ENCODE assay signal across 27 cellular contexts in the genomic region with DNA sequence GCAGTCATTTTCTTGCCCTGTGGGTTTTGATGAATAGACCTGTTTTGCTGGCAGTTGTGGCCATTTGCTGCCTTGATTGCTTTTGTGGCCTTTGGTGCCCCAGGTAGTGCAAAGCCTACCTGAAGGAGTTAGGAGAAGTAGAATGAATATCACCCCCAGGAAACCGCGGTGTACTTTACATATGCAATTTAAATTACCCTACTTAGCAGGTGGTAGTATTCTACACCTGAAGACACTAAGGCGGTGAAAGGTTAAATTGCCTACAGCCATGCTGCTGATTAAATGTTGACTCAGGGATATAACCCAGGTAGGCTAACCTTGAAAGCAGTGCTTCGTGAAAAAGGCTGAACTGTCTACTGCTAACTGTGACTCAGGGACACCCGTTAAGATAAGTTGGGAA. TPM values are rescaled to one million over a fixed set of nuclear protein-coding genes. Genes with fewer than 3 reads are reported as not detected.
DNase-seq lines count a peak whose midpoint lies in the region; ATAC-seq and TF ChIP-seq lines count a peak whose summit lies in the region.
"Had no signal": no experiment of that assay in that cellular context is flagged by ENCODE, and none has a peak within 500 bp of the region (broad histone marks: within the 10 kb centered on the region; RNA-seq: fewer than 3 reads in every experiment).

No MANE protein-coding gene starts in this region.

- peak; percentile 3 to 71 (median 22) for DNase-seq in NCI-H1417 (lab: John Stamatoyannopoulos, UW)
- DNase-seq in NCI-H1417 treated with DMSO at 0.1 percent for 48 hours (lab: John Stamatoyannopoulos, UW) = no peak
- DNase-seq in NCI-H69 (lab: John Stamatoyannopoulos, UW) = peak; percentile 83
- peak; percentile 76 for DNase-seq in endodermal cell
- DNase-seq in mesendoderm = peak; percentile 69
- DNase-seq in uterus = no peak
- DNase-seq in GM10266 (ENCODE audit: extremely low spot score) = no peak
- DNase-seq: activated CD4-positive, alpha-beta T cell treated with anti-CD3 and anti-CD28 coated beads, Interleukin-2, amount 10 ng/mL, durations not matched to agents 24 days and 14 days; activated effector memory CD4-positive, alpha-beta T cell treated with Interleukin-2 at 50 U/mL for 16 hours; activated T-cell treated with anti-CD3 and anti-CD28 coated beads, Interleukin-2, amount 50 U/mL, for 1 hour; hypothalamus; kidney; naive B cell; posterior cingulate gyrus; right cardiac atrium; stimulated activated CD4-positive, alpha-beta T cell treated with anti-CD3 and anti-CD28 coated beads, Interleukin-2, amount 100 ng/mL, for 24 hours; stimulated activated naive CD8-positive, alpha-beta T cell treated with anti-CD3 and anti-CD28 coated beads, Interleukin-15, Interleukin-2, amounts not matched to agents 100 U/mL and 50 U/mL, for 24 hours; T-helper 9 cell; WERI-Rb-1 had no signal

- H3K4me3 ChIP-seq in endodermal cell (ENCODE audit: low read length) (no peak overlapping the region), mesendoderm (ENCODE audit: low read length) (no peak overlapping the region), uterus (no peak overlapping the region)
- H3K4me3 ChIP-seq: cardiac muscle cell, SJSA1, thoracic aorta had no signal

- TF ChIP-seq CTCF in endodermal cell (conservative IDR thresholded peaks at IDR 0.05) (no peak), uterus (IDR thresholded peaks at IDR 0.05) (no peak), GM10266 (IDR thresholded peaks at IDR 0.05; ENCODE audit: control insufficient read depth, insufficient read depth, low read depth, missing control alignments) (no peak)

- H2BK120ac ChIP-seq in mesendoderm (ENCODE audit: low read depth, low read length) = no peak overlapping the region

- no peaks in the 10 kb centered on the region for H3K4me1 ChIP-seq in endodermal cell (ENCODE audit: control insufficient read depth, insufficient read depth, low read length)
- H3K4me1 ChIP-seq in mesendoderm (ENCODE audit: control insufficient read depth, low read depth, low read length) = no peaks in the 10 kb centered on the region
- no peaks in the 10 kb centered on the region for H3K4me1 ChIP-seq in uterus
- H3K4me1 ChIP-seq: SJSA1 had no signal

- H3K79me1 ChIP-seq in mesendoderm (ENCODE audit: low read length) = no peaks in the 10 kb centered on the region

- H3K18ac ChIP-seq in mesendoderm (ENCODE audit: low read length) = no peak overlapping the region

- no peak overlapping the region for H2BK5ac ChIP-seq in mesendoderm (ENCODE audit: low read length)

- no peak overlapping the region for H2AK5ac ChIP-seq in mesendoderm (ENCODE audit: low read length)

- no peaks in the 10 kb centered on the region for H3K36me3 ChIP-seq in endodermal cell (ENCODE audit: control insufficient read depth, insufficient read depth, low read length)
- H3K36me3 ChIP-seq in mesendoderm (ENCODE audit: control insufficient read depth, insufficient read depth, low read length) = no peaks in the 10 kb centered on the region
- no peaks in the 10 kb centered on the region for H3K36me3 ChIP-seq in uterus
- H3K36me3 ChIP-seq: cardiac muscle cell, SJSA1, thoracic aorta, WERI-Rb-1 had no signal

- H3K4me1 Mint-ChIP-seq in endodermal cell = peaks cover 16% of the 10 kb centered on the region
- H3K4me1 Mint-ChIP-seq: activated CD4-positive, alpha-beta T cell treated with anti-CD3 and anti-CD28 coated beads, Interleukin-2, amount 10 ng/mL, durations not matched to agents 24 days and 14 days; mesothelial cell of epicardium; naive B cell had no signal

- no peak overlapping the region for H3K9ac ChIP-seq in endodermal cell (ENCODE audit: extremely low read depth, low read length, poor library complexity, severe bottlenecking)
- no peak overlapping the region for H3K9ac ChIP-seq in mesendoderm (ENCODE audit: low read length)

- TF ChIP-seq POLR2A in uterus (IDR thresholded peaks at IDR 0.05) = no peak

- H3K9me3 ChIP-seq in endodermal cell (ENCODE audit: control insufficient read depth, low read length) = no peaks in the 10 kb centered on the region
- H3K9me3 ChIP-seq in uterus = no peaks in the 10 kb centered on the region
- H3K9me3 ChIP-seq: SJSA1, thoracic aorta had no signal

- H3K27me3 Mint-ChIP-seq in endodermal cell (ENCODE audit: insufficient read depth) = peaks cover 97% of the 10 kb centered on the region

- H4K8ac ChIP-seq in mesendoderm (ENCODE audit: low read depth, low read length) = no peak overlapping the region

- H2BK15ac ChIP-seq in mesendoderm (replicated peaks; ENCODE audit: low read depth) = no peak overlapping the region

- H3K27ac Mint-ChIP-seq in endodermal cell = no peak overlapping the region
- H3K27ac Mint-ChIP-seq: activated CD4-positive, alpha-beta T cell treated with anti-CD3 and anti-CD28 coated beads, Interleukin-2, amount 10 ng/mL, durations not matched to agents 24 days and 14 days; activated naive CD4-positive, alpha-beta T cell treated with anti-CD3 and anti-CD28 coated beads, Interleukin-2, amount 50 U/mL, for 72 hours; mesothelial cell of epicardium had no signal

- H3K27ac ChIP-seq in endodermal cell (ENCODE audit: low read depth, low read length) = no peak overlapping the region
- H3K27ac ChIP-seq in mesendoderm (ENCODE audit: low read depth, low read length) = no peak overlapping the region
- H3K27ac ChIP-seq in uterus = no peak overlapping the region
- H3K27ac ChIP-seq: cardiac muscle cell, SJSA1, thoracic aorta, WERI-Rb-1 had no signal

- H3K9me3 Mint-ChIP-seq in endodermal cell = no peaks in the 10 kb centered on the region
- H3K9me3 Mint-ChIP-seq: activated CD4-positive, alpha-beta T cell treated with anti-CD3 and anti-CD28 coated beads, Interleukin-2, amount 10 ng/mL, durations not matched to agents 24 days and 14 days; activated naive CD4-positive, alpha-beta T cell treated with anti-CD3 and anti-CD28 coated beads, Interleukin-2, amount 50 U/mL, for 72 hours; mesothelial cell of epicardium; naive B cell had no signal

- H3K23ac ChIP-seq in mesendoderm (ENCODE audit: low read length) = no peak overlapping the region

- peaks cover 19% of the 10 kb centered on the region for H3K27me3 ChIP-seq in endodermal cell (ENCODE audit: control insufficient read depth, insufficient read depth, low read length, poor library complexity, severe bottlenecking)
- peaks cover 27% of the 10 kb centered on the region for H3K27me3 ChIP-seq in mesendoderm (ENCODE audit: insufficient read depth, low read length, poor library complexity)
- no peaks in the 10 kb centered on the region for H3K27me3 ChIP-seq in uterus
- H3K27me3 ChIP-seq: SJSA1 had no signal

- no peaks in the 10 kb centered on the region for H3K36me3 Mint-ChIP-seq in endodermal cell (ENCODE audit: low read depth)
- H3K36me3 Mint-ChIP-seq: activated naive CD4-positive, alpha-beta T cell treated with anti-CD3 and anti-CD28 coated beads, Interleukin-2, amount 50 U/mL, for 72 hours; mesothelial cell of epicardium had no signal

- no peak for ATAC-seq in GM21423 (IDR thresholded peaks at IDR 0.05; ENCODE audit: unreplicated experiment)
- ATAC-seq: activated naive CD4-positive, alpha-beta T cell treated with anti-CD3 and anti-CD28 coated beads, Interleukin-2, amount 50 U/mL, for 72 hours; right cardiac atrium; stimulated activated naive CD8-positive, alpha-beta T cell treated with anti-CD3 and anti-CD28 coated beads, Interleukin-15, Interleukin-2, amounts not matched to agents 100 U/mL and 50 U/mL, for 24 hours had no signal

- H3K4ac ChIP-seq in mesendoderm (ENCODE audit: low read depth, low read length) = no peak overlapping the region

- no peak overlapping the region for H3K4me2 ChIP-seq in mesendoderm (ENCODE audit: low read length)

- no peak overlapping the region for H4K5ac ChIP-seq in mesendoderm (ENCODE audit: low read length)

- intact Hi-C loops in uterus (cut with DNase I; ENCODE audit: low total_unique reads) = no loop called here

- H3K56ac ChIP-seq in mesendoderm (ENCODE audit: low read length) = no peak overlapping the region

- H3K79me2 ChIP-seq in mesendoderm (ENCODE audit: control insufficient read depth, insufficient read depth, low read length) = no peaks in the 10 kb centered on the region

- WGBS in endodermal cell (ENCODE audit: insufficient coverage in 1 of 2, insufficient read length in 1 of 2), 2 experiments = 15 to 83% methylated on average over 1 to 5 of the region's 5 CpGs
- WGBS in mesendoderm (ENCODE audit: extremely low coverage, insufficient coverage, low lambda C conversion rate) = no CpG with 5 or more reads among the region's 5 CpGs

- no peak overlapping the region for H3K4me3 Mint-ChIP-seq in endodermal cell
- H3K4me3 Mint-ChIP-seq: activated CD4-positive, alpha-beta T cell treated with anti-CD3 and anti-CD28 coated beads, Interleukin-2, amount 10 ng/mL, durations not matched to agents 24 days and 14 days; mesothelial cell of epicardium; naive B cell had no signal

RNA-seq across cellular contexts. Expression of a gene that starts 27.2 kb away (rescaled TPM):
- total RNA-seq in endodermal cell = 10 to 100 TPM; 30.0 to 35.4 TPM
- polyA plus RNA-seq in endodermal cell (2013, experiment 1 of 2) = 28.1 TPM
- polyA plus RNA-seq in endodermal cell (2013, experiment 2 of 2) = 29.5 TPM
- polyA plus RNA-seq in mesendoderm (2013, experiment 1 of 2) = 10.8 TPM
- 10.3 TPM for polyA plus RNA-seq in mesendoderm (2013, experiment 2 of 2)
- total RNA-seq in uterus = 10 to 100 TPM; 34.1 to 99.9 (median 55.8) TPM

RNA-seq across cellular contexts. Expression of a gene that starts 49.9 kb away (rescaled TPM):
- total RNA-seq in endodermal cell = not detected
- polyA plus RNA-seq in endodermal cell (2013, experiment 1 of 2) = 1.3 TPM
- polyA plus RNA-seq in endodermal cell (2013, experiment 2 of 2) = 0.87 TPM
- 0.08 TPM for polyA plus RNA-seq in mesendoderm (2013, experiment 1 of 2)
- 0.10 TPM for polyA plus RNA-seq in mesendoderm (2013, experiment 2 of 2)
- total RNA-seq in uterus = not detected
- total RNA-seq: activated CD4-positive, alpha-beta T cell treated with anti-CD3 and anti-CD28 coated beads, Interleukin-2, amount 10 ng/mL, durations not matched to agents 24 days and 14 days; activated naive CD4-positive, alpha-beta T cell treated with anti-CD3 and anti-CD28 coated beads, Interleukin-2, amount 50 U/mL, for 72 hours; cardiac muscle cell; kidney; liver; mesothelial cell of epicardium; right cardiac atrium; RPMI7951; SJSA1; thoracic aorta had no signal
- polyA plus RNA-seq: cardiac muscle cell, liver had no signal

Comparison
In these comparisons a context has a peak if more than half of its experiments do, and no peak if none do; other contexts are left out.
1. DNase-seq: peak in NCI-H1417 (3 of 3), NCI-H69 (single experiment), endodermal cell (single experiment) and mesendoderm (single experiment); none in NCI-H1417 treated with DMSO at 0.1 percent for 48 hours (single experiment), uterus (0 of 2) and GM10266 (single experiment).